In genomic region chr14:88354358-88354757, GRCh38 we compare ENCODE assay signal across 11 cellular contexts. TPM values are rescaled to one million over a fixed set of nuclear protein-coding genes. Genes with fewer than 3 reads are reported as not detected.
"Had no signal": no experiment of that assay in that cellular context is flagged by ENCODE, and none has a peak within 500 bp of the region (broad histone marks: within the 10 kb centered on the region; RNA-seq: fewer than 3 reads in every experiment).

No MANE protein-coding gene starts in this region.

- ATAC-seq: GM23338, HCT116 had no signal

- H3K4me1 ChIP-seq: HAP-1 had no signal

- DNase-seq: GM23248, GOT3, H7, H9, HCEC 1CT, HFFc6 had no signal

- H2AFZ ChIP-seq: GM23248, GM23338 had no signal

- FAIRE-seq: H1, H54 had no signal

- H3K9me3 ChIP-seq: HAP-1 had no signal

- H3K4me3 ChIP-seq: GM23248, GM23338, HAP-1 had no signal

- H3K9ac ChIP-seq: GM23248 had no signal

- H3K27ac ChIP-seq: GM23248 had no signal

- H3K4me2 ChIP-seq: GM23338 had no signal

- H3K36me3 ChIP-seq: HAP-1 had no signal

RNA-seq across cellular contexts. Expression of gene KCNK10, which starts 31.3 kb away (rescaled TPM):
- total RNA-seq: GM23248, HFFc6 had no signal
- polyA plus RNA-seq: GM23248 had no signal
